8 cellular contexts compared by ENCODE assay signal in the genomic region with DNA sequence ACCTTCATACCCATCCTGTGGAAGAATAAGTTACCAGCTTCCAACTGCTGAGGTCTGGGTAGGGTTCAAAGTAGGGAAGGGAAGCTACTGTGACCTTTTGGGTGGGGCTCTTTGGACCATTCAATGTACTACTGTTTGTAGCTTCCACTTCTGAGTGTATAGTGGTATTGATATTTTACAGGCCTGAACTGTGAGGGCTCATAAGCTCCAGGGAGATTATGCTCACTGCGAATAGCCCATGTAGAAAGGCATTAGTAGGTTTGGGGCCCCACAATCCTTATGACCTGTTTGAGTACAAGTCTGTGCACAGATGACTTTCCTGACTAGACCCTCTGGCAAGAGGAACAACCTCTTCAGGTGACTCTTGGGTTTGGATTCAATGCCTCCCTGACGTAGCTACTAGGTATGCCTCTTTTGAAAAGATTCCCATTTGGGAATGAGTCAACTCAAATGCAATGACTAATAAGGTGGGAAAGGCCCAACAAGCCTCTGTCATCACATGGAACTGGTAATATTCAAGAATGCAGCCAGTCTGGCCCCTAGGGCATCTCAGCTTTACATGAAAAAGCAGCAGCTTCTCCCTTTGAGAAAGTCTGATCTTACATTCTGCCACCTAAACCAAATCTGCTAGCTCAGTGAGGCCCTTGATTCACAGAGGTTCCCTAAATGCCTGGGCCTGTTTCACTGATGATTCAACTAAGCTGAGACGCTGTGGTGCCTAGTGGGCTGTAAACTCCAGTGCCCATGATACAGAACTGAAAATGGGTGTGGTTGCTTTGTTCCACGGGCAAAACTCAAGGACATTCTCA.
DNase-seq lines count a peak whose midpoint lies in the region; ATAC-seq, FAIRE-seq and TF ChIP-seq lines count a peak whose summit lies in the region.

No MANE protein-coding gene starts in this region.

- H3K9me3 Mint-ChIP-seq in astrocyte (ENCODE audit: unreplicated experiment) (no peaks in the 10 kb centered on the region), memory B cell (no peaks in the 10 kb centered on the region)

- H3K79me2 ChIP-seq in astrocyte (ENCODE audit: insufficient read depth, low read length): peaks cover 92% of the 10 kb centered on the region

- peak overlapping the region; percentile 97 for H3K27ac Mint-ChIP-seq in astrocyte (ENCODE audit: unreplicated experiment)
- H3K27ac Mint-ChIP-seq in memory B cell: peak overlapping the region; percentile 87

- no peak for TF ChIP-seq POLR2A in tibial nerve (IDR thresholded peaks at IDR 0.05)

- H3K4me1 Mint-ChIP-seq in astrocyte (ENCODE audit: low read depth, unreplicated experiment): peaks cover 33% of the 10 kb centered on the region
- peaks cover 62% of the 10 kb centered on the region for H3K4me1 Mint-ChIP-seq in memory B cell

- H3K4me3 ChIP-seq in astrocyte (ENCODE audit: insufficient read depth, low read depth, low read length): peak overlapping the region; percentile 20
- H3K4me3 ChIP-seq in tibial nerve: no peak overlapping the region

- H3K27me3 ChIP-seq in astrocyte (ENCODE audit: insufficient read depth, low read length) (no peaks in the 10 kb centered on the region), tibial nerve (no peaks in the 10 kb centered on the region)

- H3K27ac ChIP-seq in astrocyte (ENCODE audit: low read depth, low read length) (peak overlapping the region; percentile 98), tibial nerve (no peak overlapping the region)

- no peak overlapping the region for H2AFZ ChIP-seq in astrocyte (ENCODE audit: low read depth, low read length)

- peak overlapping the region; percentile 74 for H3K4me2 ChIP-seq in astrocyte (ENCODE audit: low read length)

- TF ChIP-seq CTCF in astrocyte (IDR thresholded peaks at IDR 0.05; ENCODE audit: insufficient read depth, low read depth, low read length) (no peak), tibial nerve (IDR thresholded peaks at IDR 0.05) (no peak)

- DNase-seq in COLO829 (ENCODE audit: low spot score) (peak; percentile 52), astrocyte (ENCODE audit: low read depth) (peak; percentile 95), memory B cell (ENCODE audit: low spot score in 2 of 2) (peak; percentile 32 to 52), NCI-H524 treated with DMSO at 0.1 percent for 48 hours (lab: John Stamatoyannopoulos, UW) (no peak), NCI-H187 (lab: John Stamatoyannopoulos, UW) (no peak), tibial nerve (ENCODE audit: low spot score in 2 of 2) (no peak)

- H3K36me3 Mint-ChIP-seq in astrocyte (ENCODE audit: low read depth, unreplicated experiment) (peaks cover 5% of the 10 kb centered on the region), memory B cell (peaks cover 9% of the 10 kb centered on the region)

- H3K36me3 ChIP-seq in astrocyte (ENCODE audit: insufficient read depth, low read length): no peaks in the 10 kb centered on the region
- H3K36me3 ChIP-seq in tibial nerve: no peaks in the 10 kb centered on the region

- no peak for TF ChIP-seq EP300 in tibial nerve (IDR thresholded peaks at IDR 0.05)

- peaks cover 49% of the 10 kb centered on the region for H4K20me1 ChIP-seq in astrocyte (ENCODE audit: insufficient read depth, low read length)

- WGBS in tibial nerve, 2 donors: 69 to 84% methylated on average over 4 of the region's 4 CpGs

- H3K9me3 ChIP-seq in astrocyte (ENCODE audit: insufficient read depth, low read depth, low read length): no peaks in the 10 kb centered on the region
- H3K9me3 ChIP-seq in tibial nerve: no peaks in the 10 kb centered on the region

- H3K4me1 ChIP-seq in astrocyte (ENCODE audit: insufficient read depth, low read length): peaks cover 21% of the 10 kb centered on the region
- peaks cover 0 to 15% (median 4%) of the 10 kb centered on the region in 4 donors for H3K4me1 ChIP-seq in tibial nerve

- H3K9ac ChIP-seq in astrocyte (ENCODE audit: low read length): peak overlapping the region; percentile 77

- ATAC-seq in GM19438 (IDR thresholded peaks at IDR 0.05; ENCODE audit: low read depth, unreplicated experiment) (peak; percentile 11), HG03571 (IDR thresholded peaks at IDR 0.05; ENCODE audit: unreplicated experiment) (peak; percentile 69), memory B cell (ENCODE audit: low read depth) (peak; percentile 95)

- H3K4me3 Mint-ChIP-seq in astrocyte (ENCODE audit: unreplicated experiment): peak overlapping the region; percentile 60
- peak overlapping the region; percentile 61 for H3K4me3 Mint-ChIP-seq in memory B cell

- peak; percentile 73 for FAIRE-seq in astrocyte (lab: Jason Lieb, UNC)

- H3K27me3 Mint-ChIP-seq in astrocyte (ENCODE audit: low read depth, unreplicated experiment): no peaks in the 10 kb centered on the region
- no peaks in the 10 kb centered on the region for H3K27me3 Mint-ChIP-seq in memory B cell

Comparison
In these comparisons a context has a peak if more than half of its experiments do, and no peak if none do; other contexts are left out.
1. DNase-seq: peak in COLO829 (single experiment), astrocyte (single experiment) and memory B cell (2 of 2); none in NCI-H524 treated with DMSO at 0.1 percent for 48 hours (single experiment), NCI-H187 (0 of 2) and tibial nerve (0 of 2).
2. ATAC-seq: peak in every context shown above with its lines; median percentile 95 in memory B cell; 69 in HG03571; 11 in GM19438.